In genomic region chr9:110626109-110626829, GRCh38 we compare ENCODE assay signal across 8 cellular contexts. TPM values are rescaled to one million over a fixed set of nuclear protein-coding genes. Genes with fewer than 3 reads are reported as not detected.
DNase-seq lines count a peak whose midpoint lies in the region; ATAC-seq and TF ChIP-seq lines count a peak whose summit lies in the region.

No MANE protein-coding gene starts in this region.

- no peak for TF ChIP-seq CTCF in CD14-positive monocyte (IDR thresholded peaks at IDR 0.05)

- no peak overlapping the region for H3K4me3 Mint-ChIP-seq in T-helper 2 cell treated with Interferon-gamma antibody and Interleukin-4, amounts not matched to agents 5 μg/mL and 100 μg/mL, for 36 hours
- no peak overlapping the region for H3K4me3 Mint-ChIP-seq in CD14-positive monocyte

- ATAC-seq in HG02642 (IDR thresholded peaks at IDR 0.05; ENCODE audit: poor library complexity, unreplicated experiment) (peak; percentile 96), sciatic nerve (peak; percentile 81)

- H3K27me3 Mint-ChIP-seq in T-helper 2 cell treated with Interferon-gamma antibody and Interleukin-4, amounts not matched to agents 5 μg/mL and 100 μg/mL, for 36 hours (ENCODE audit: low read depth), result no peaks in the 10 kb centered on the region
- H3K27me3 Mint-ChIP-seq in CD14-positive monocyte (ENCODE audit: low read depth in 3 of 3), result peaks cover 0 to 2% (median 0%) of the 10 kb centered on the region in 3 donors

- no peaks in the 10 kb centered on the region for H3K4me1 Mint-ChIP-seq in T-helper 2 cell treated with Interferon-gamma antibody and Interleukin-4, amounts not matched to agents 5 μg/mL and 100 μg/mL, for 36 hours (ENCODE audit: low read depth)
- H3K4me1 Mint-ChIP-seq in CD14-positive monocyte, result no peaks in the 10 kb centered on the region

- intact Hi-C loops in sciatic nerve (cut with DNase I) (no loop called here), CD14-positive monocyte (cut with micrococcal nuclease) (loop anchor here (10.0 kb wide), 2 partner anchors 201 to 441 kb away; no protein-coding TSS in a partner anchor)

- no peaks in the 10 kb centered on the region for H3K36me3 Mint-ChIP-seq in T-helper 2 cell treated with Interferon-gamma antibody and Interleukin-4, amounts not matched to agents 5 μg/mL and 100 μg/mL, for 36 hours (ENCODE audit: low read depth)
- H3K36me3 Mint-ChIP-seq in CD14-positive monocyte, result no peaks in the 10 kb centered on the region

- H3K27ac Mint-ChIP-seq in T-helper 2 cell treated with Interferon-gamma antibody and Interleukin-4, amounts not matched to agents 5 μg/mL and 100 μg/mL, for 36 hours, result no peak overlapping the region
- H3K27ac Mint-ChIP-seq in CD14-positive monocyte, result peak overlapping the region in 1 of 7 donors; percentile 32

- H3K9me3 Mint-ChIP-seq in T-helper 2 cell treated with Interferon-gamma antibody and Interleukin-4, amounts not matched to agents 5 μg/mL and 100 μg/mL, for 36 hours, result no peaks in the 10 kb centered on the region
- peaks cover 0 to 8% (median 0%) of the 10 kb centered on the region in 7 donors for H3K9me3 Mint-ChIP-seq in CD14-positive monocyte

- peak; percentile 8 for DNase-seq in NK-92 treated with Interleukin-12 subunit alpha and Interleukin-12 subunit beta, amount 100 ng/mL, for 24 hours (lab: John Stamatoyannopoulos, UW)
- DNase-seq in NK-92 (lab: John Stamatoyannopoulos, UW; ENCODE audit: unreplicated experiment) (no peak), sciatic nerve (ENCODE audit: low spot score) (no peak), NCI-H1092 treated with DMSO at 0.1 percent for 48 hours (lab: John Stamatoyannopoulos, UW) (no peak), Ammon's horn (ENCODE audit: low spot score) (no peak), CD14-positive monocyte (ENCODE audit: low spot score) (no peak)
- peak; percentile 48 for DNase-seq in T-helper 2 cell treated with Interferon-gamma antibody and Interleukin-4, amounts not matched to agents 5 μg/mL and 100 μg/mL, for 36 hours (ENCODE audit: low spot score)

RNA-seq across cellular contexts. Expression of gene MUSK, which starts 42.3 kb away (rescaled TPM):
- total RNA-seq in sciatic nerve, result 0.62 TPM
- polyA plus RNA-seq in CD14-positive monocyte, result not detected

RNA-seq across cellular contexts. Expression of gene SVEP1, which starts 46.7 kb away (rescaled TPM):
- 110 TPM for total RNA-seq in sciatic nerve
- not detected for polyA plus RNA-seq in CD14-positive monocyte

Comparison
In these comparisons a context has a peak if more than half of its experiments do, and no peak if none do; other contexts are left out.
1. DNase-seq: peak in NK-92 treated with Interleukin-12 subunit alpha and Interleukin-12 subunit beta, amount 100 ng/mL, for 24 hours (single experiment) and T-helper 2 cell treated with Interferon-gamma antibody and Interleukin-4, amounts not matched to agents 5 μg/mL and 100 μg/mL, for 36 hours (single experiment); none in NK-92 (single experiment), sciatic nerve (single experiment), NCI-H1092 treated with DMSO at 0.1 percent for 48 hours (single experiment), Ammon's horn (single experiment) and CD14-positive monocyte (single experiment).